Comparison of ENCODE assay signal across 12 cellular contexts in the genomic region with DNA sequence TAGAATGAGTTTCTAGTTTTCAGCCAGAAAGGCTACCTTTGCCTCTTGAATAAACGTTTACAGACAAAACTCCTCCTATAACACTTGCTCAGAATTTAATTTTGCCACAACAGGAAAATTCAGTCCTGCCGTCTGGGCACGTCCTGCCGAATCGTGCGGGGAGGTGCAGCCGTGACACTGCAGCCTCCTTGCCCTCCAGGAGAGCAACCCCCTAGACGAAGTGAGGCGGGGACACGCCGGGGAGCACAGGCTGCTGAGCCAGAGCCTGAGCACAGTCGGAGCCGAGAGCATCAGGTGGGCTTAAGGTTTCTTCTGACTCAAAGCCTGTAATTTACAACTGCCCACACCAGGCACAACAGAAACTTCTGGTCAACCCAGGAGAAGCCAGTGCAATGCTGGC.
DNase-seq lines count a peak whose midpoint lies in the region; ATAC-seq and TF ChIP-seq lines count a peak whose summit lies in the region.
"Had no signal": no experiment of that assay in that cellular context is flagged by ENCODE, and none has a peak within 500 bp of the region (broad histone marks: within the 10 kb centered on the region; RNA-seq: fewer than 3 reads in every experiment).

No MANE protein-coding gene starts in this region.

- H3K27ac ChIP-seq in PC-3 (ENCODE audit: low read length) = no peak overlapping the region
- H3K27ac ChIP-seq in dorsolateral prefrontal cortex = no peak overlapping the region
- peak overlapping the region in 3 of 21 experiments; percentile 4 to 22 (median 14) for H3K27ac ChIP-seq in skin epidermis
- no peak overlapping the region for H3K27ac ChIP-seq in aorta (ENCODE audit: low read depth in 1 of 2, low read length in 2 of 2)
- H3K27ac ChIP-seq: left ventricle myocardium inferior, ovary had no signal

- no peaks in the 10 kb centered on the region for H3K9me3 Mint-ChIP-seq in T-helper 2 cell treated with Interferon-gamma antibody and Interleukin-4, amounts not matched to agents 5 μg/mL and 100 μg/mL, for 36 hours

- no peak for ATAC-seq in PC-3
- ATAC-seq in HG03571 (IDR thresholded peaks at IDR 0.05; ENCODE audit: unreplicated experiment) = no peak
- no peak for ATAC-seq in aorta (ENCODE audit: low FRiP score)

- H3K27me3 ChIP-seq in PC-3 (ENCODE audit: low read length) = no peaks in the 10 kb centered on the region
- peaks cover 0 to 25% (median 0%) of the 10 kb centered on the region in 45 donors for H3K27me3 ChIP-seq in dorsolateral prefrontal cortex
- H3K27me3 ChIP-seq in aorta (ENCODE audit: control insufficient read depth in 1 of 2, insufficient read depth in 2 of 2, low read length in 1 of 2) = no peaks in the 10 kb centered on the region
- H3K27me3 ChIP-seq: MG63, ovary had no signal

- H3K4me1 Mint-ChIP-seq in T-helper 2 cell treated with Interferon-gamma antibody and Interleukin-4, amounts not matched to agents 5 μg/mL and 100 μg/mL, for 36 hours (ENCODE audit: low read depth) = peaks cover 10% of the 10 kb centered on the region

- intact Hi-C loops in PC-3 (cut with micrococcal nuclease) = no loop called here
- intact Hi-C loops in dorsolateral prefrontal cortex (cut with DNase I) = no loop called here
- intact Hi-C loops in aorta (cut with DNase I) = no loop called here

- H3F3A ChIP-seq in PC-3 (ENCODE audit: low read length, unreplicated experiment) = no peaks in the 10 kb centered on the region

- peaks cover 28% of the 10 kb centered on the region for H3K27me3 Mint-ChIP-seq in T-helper 2 cell treated with Interferon-gamma antibody and Interleukin-4, amounts not matched to agents 5 μg/mL and 100 μg/mL, for 36 hours (ENCODE audit: low read depth)

- H3K36me3 Mint-ChIP-seq in T-helper 2 cell treated with Interferon-gamma antibody and Interleukin-4, amounts not matched to agents 5 μg/mL and 100 μg/mL, for 36 hours (ENCODE audit: low read depth) = no peaks in the 10 kb centered on the region

- no peak overlapping the region for H3K27ac Mint-ChIP-seq in T-helper 2 cell treated with Interferon-gamma antibody and Interleukin-4, amounts not matched to agents 5 μg/mL and 100 μg/mL, for 36 hours

- no peaks in the 10 kb centered on the region for H3K9me3 ChIP-seq in PC-3 (ENCODE audit: low read length)
- H3K9me3 ChIP-seq in aorta (ENCODE audit: control insufficient read depth, low read length) = no peaks in the 10 kb centered on the region
- H3K9me3 ChIP-seq: left ventricle myocardium inferior, MG63, ovary had no signal

- 43 to 44% methylated on average over 13 of the region's 13 CpGs for WGBS in aorta, 2 donors

- BruUV-seq in PC-3 (replicated peaks; lab: Mats Ljungman, UMichigan) = no TSS peak

- H3K9ac ChIP-seq in PC-3 (ENCODE audit: low read length) = no peak overlapping the region

- TF ChIP-seq CTCF in PC-3 (conservative IDR thresholded peaks at IDR 0.05; ENCODE audit: low read depth, low read length) (no peak), dorsolateral prefrontal cortex (IDR thresholded peaks at IDR 0.05 in 54 of 56, conservative IDR thresholded peaks at IDR 0.05 in 2 of 56; ENCODE audit: low read depth in 1 of 56, partially characterized antibody in 56 of 56) (no peak)

- H3K36me3 ChIP-seq in PC-3 (ENCODE audit: low read depth, low read length) (no peaks in the 10 kb centered on the region), aorta (ENCODE audit: control insufficient read depth in 1 of 2, insufficient read depth in 2 of 2, low read length in 1 of 2) (no peaks in the 10 kb centered on the region)
- H3K36me3 ChIP-seq: left ventricle myocardium inferior, MG63, ovary had no signal

- DNase-seq in T-helper 2 cell treated with Interferon-gamma antibody and Interleukin-4, amounts not matched to agents 5 μg/mL and 100 μg/mL, for 36 hours (ENCODE audit: low spot score) = no peak
- DNase-seq in T-helper 2 cell (no peak), PC-3 (no peak), dorsolateral prefrontal cortex (peak in 1 of 10 donors; percentile 27), aorta (no peak), Kasumi-1 (lab: John Stamatoyannopoulos, UW) (no peak)
- DNase-seq: EL, left ventricle myocardium inferior, MG63, ovary had no signal

- POLR2A ChIA-PET in PC-3 (lab: Charles Lee; ENCODE audit: unreplicated experiment) = no interaction called here

- H3K4me1 ChIP-seq in PC-3 (ENCODE audit: insufficient read depth, low read length) (peaks cover 8% of the 10 kb centered on the region; the same call in 1 of the 2 replicates), aorta (ENCODE audit: control insufficient read depth in 1 of 2, insufficient read depth in 2 of 2, low read length in 2 of 2) (no peaks in the 10 kb centered on the region)

- CTCF ChIA-PET in PC-3 (lab: Charles Lee) = no interaction called here

- H3K79me2 ChIP-seq in PC-3 (ENCODE audit: low read length) = no peaks in the 10 kb centered on the region

- peak overlapping the region; percentile 78 for H3K4me3 Mint-ChIP-seq in T-helper 2 cell treated with Interferon-gamma antibody and Interleukin-4, amounts not matched to agents 5 μg/mL and 100 μg/mL, for 36 hours

- H3K4me3 ChIP-seq in PC-3 (ENCODE audit: low read length) (peak overlapping the region; percentile 67), dorsolateral prefrontal cortex (peak overlapping the region in 43 of 59 donors; percentile 14 to 62 (median 38)), skin epidermis (peak overlapping the region in 4 of 7 experiments; percentile 22 to 39 (median 28)), aorta (ENCODE audit: low read length in 2 of 2) (no peak overlapping the region)
- H3K4me3 ChIP-seq: MG63, ovary had no signal

- H3K4me2 ChIP-seq in PC-3 (ENCODE audit: low read length) = peak overlapping the region; percentile 93

- H2AFZ ChIP-seq in PC-3 (ENCODE audit: low read length) = peak overlapping the region; percentile 68

- H4K20me1 ChIP-seq in PC-3 (ENCODE audit: low read length) = no peaks in the 10 kb centered on the region

- H3K9me2 ChIP-seq in PC-3 (replicated peaks; ENCODE audit: low read length) = no peaks in the 10 kb centered on the region

Comparison
In these comparisons a context has a peak if more than half of its experiments do, and no peak if none do; other contexts are left out.
1. H3K4me3 ChIP-seq: peak in PC-3 (single experiment), dorsolateral prefrontal cortex (43 of 59) and skin epidermis (4 of 7); none in aorta (0 of 2).